11 cellular contexts compared by ENCODE assay signal in genomic region chrX:126165721-126166401, GRCh38. TPM values are rescaled to one million over a fixed set of nuclear protein-coding genes. Genes with fewer than 3 reads are reported as not detected.
DNase-seq lines count a peak whose midpoint lies in the region; ATAC-seq and FAIRE-seq lines count a peak whose summit lies in the region.
"Had no signal": no experiment of that assay in that cellular context is flagged by ENCODE, and none has a peak within 500 bp of the region (broad histone marks: within the 10 kb centered on the region; RNA-seq: fewer than 3 reads in every experiment).

Gene DCAF12L2, minus strand, starts transcription at chrX:126166289. Its CDS starts 365 bp downstream, at chrX:126165924.

- DNase-seq in Right ventricle myocardium inferior (ENCODE audit: missing footprints) (peak; percentile 32), cardiac septum (ENCODE audit: low spot score) (no peak), urothelium cell line (ENCODE audit: low spot score) (peak; percentile 27)
- DNase-seq in effector memory CD4-positive, alpha-beta T cell: no peak
- DNase-seq: DMS79 treated with DMSO at 0.1 percent for 48 hours, immature natural killer cell, IMR-90 had no signal

- H3K4me3 ChIP-seq in ectodermal cell (ENCODE audit: insufficient read depth, low read depth, low read length) (peak within 1 kb of the TSS; percentile 33), mesodermal cell (ENCODE audit: extremely low read depth, insufficient read depth, low read length, poor library complexity, severe bottlenecking) (peak within 1 kb of the TSS; percentile 31)
- no peak within 1 kb of the TSS for H3K4me3 ChIP-seq in effector memory CD4-positive, alpha-beta T cell (ENCODE audit: insufficient read depth, low read depth, low read length, poor library complexity, severe bottlenecking)

- intact Hi-C loops in Right ventricle myocardium inferior (cut with DNase I): no loop called here
- intact Hi-C loops in cardiac septum (cut with DNase I): no loop called here

- no peaks in the 10 kb centered on the region for H3K36me3 ChIP-seq in ectodermal cell (ENCODE audit: control insufficient read depth, insufficient read depth, low read length)
- no peaks in the 10 kb centered on the region for H3K36me3 ChIP-seq in mesodermal cell (ENCODE audit: control insufficient read depth, insufficient read depth, low read length)
- no peaks in the 10 kb centered on the region for H3K36me3 ChIP-seq in effector memory CD4-positive, alpha-beta T cell (ENCODE audit: control insufficient read depth, insufficient read depth, low read length)

- no peak for ATAC-seq in Right ventricle myocardium inferior
- ATAC-seq in HG03378 (IDR thresholded peaks at IDR 0.05; ENCODE audit: unreplicated experiment): no peak
- ATAC-seq in HG03108 (IDR thresholded peaks at IDR 0.05; ENCODE audit: unreplicated experiment): no peak

- no peak within 1 kb of the TSS for H3K27ac ChIP-seq in ectodermal cell (ENCODE audit: insufficient read depth, low read depth, low read length, poor library complexity, severe bottlenecking)
- H3K27ac ChIP-seq in mesodermal cell (ENCODE audit: low read depth, low read length, severe bottlenecking): no peak within 1 kb of the TSS
- no peak within 1 kb of the TSS for H3K27ac ChIP-seq in effector memory CD4-positive, alpha-beta T cell (ENCODE audit: insufficient read depth, low read length, poor library complexity, severe bottlenecking)

- no peak for FAIRE-seq in urothelium cell line (lab: Jason Lieb, UNC)

- peaks cover 14% of the 10 kb centered on the region for H3K27me3 ChIP-seq in ectodermal cell (ENCODE audit: control insufficient read depth, insufficient read depth, low read length, poor library complexity, severe bottlenecking)
- no peaks in the 10 kb centered on the region for H3K27me3 ChIP-seq in effector memory CD4-positive, alpha-beta T cell (replicated peaks; ENCODE audit: control insufficient read depth, insufficient read depth, low read length, poor library complexity, severe bottlenecking)

- no peaks in the 10 kb centered on the region for H3K9me3 ChIP-seq in ectodermal cell (ENCODE audit: control insufficient read depth, low read length)
- no peaks in the 10 kb centered on the region for H3K9me3 ChIP-seq in mesodermal cell (ENCODE audit: control insufficient read depth, low read length)
- H3K9me3 ChIP-seq in effector memory CD4-positive, alpha-beta T cell (ENCODE audit: control insufficient read depth, low read length): no peaks in the 10 kb centered on the region

- no peaks in the 10 kb centered on the region for H3K4me1 ChIP-seq in ectodermal cell (ENCODE audit: control insufficient read depth, insufficient read depth, low read length)
- H3K4me1 ChIP-seq in mesodermal cell (ENCODE audit: control insufficient read depth, insufficient read depth, low read length, poor library complexity, severe bottlenecking): no peaks in the 10 kb centered on the region
- no peaks in the 10 kb centered on the region for H3K4me1 ChIP-seq in effector memory CD4-positive, alpha-beta T cell (ENCODE audit: control insufficient read depth, insufficient read depth, low read length, poor library complexity, severe bottlenecking)

- WGBS in ectodermal cell, 2 experiments: 2% methylated on average over 84 to 87 of the region's 87 CpGs
- 0% methylated on average over 4 to 13 of the region's 87 CpGs for WGBS in mesodermal cell (ENCODE audit: insufficient coverage in 2 of 2), 2 experiments

RNA-seq across cellular contexts. Expression of gene DCAF12L2, which starts in this region (rescaled TPM):
- total RNA-seq in Right ventricle myocardium inferior: 0.11 TPM
- not detected for total RNA-seq in cardiac septum
- polyA plus RNA-seq in ectodermal cell (2013, experiment 1 of 4): 2.5 TPM
- 2.3 TPM for polyA plus RNA-seq in ectodermal cell (2013, experiment 2 of 4)
- 2.8 TPM for polyA plus RNA-seq in ectodermal cell (2013, experiment 3 of 4)
- polyA plus RNA-seq in ectodermal cell (2013, experiment 4 of 4): 2.7 TPM
- polyA plus RNA-seq in mesodermal cell (2013, experiment 1 of 2): 0.66 TPM
- polyA plus RNA-seq in mesodermal cell (2013, experiment 2 of 2): 0.61 TPM
- total RNA-seq: IMR-90 had no signal
- polyA plus RNA-seq: immature natural killer cell, IMR-90 had no signal

Comparison
In these comparisons a context has a peak if more than half of its experiments do, and no peak if none do; other contexts are left out.
1. Peak in DNase-seq in Right ventricle myocardium inferior; RNA of the gene not detected or under 1 TPM.